In genomic region chrX:73838123-73838522, GRCh38 we compare ENCODE assay signal across 23 cellular contexts. TPM values are rescaled to one million over a fixed set of nuclear protein-coding genes. Genes with fewer than 3 reads are reported as not detected.
DNase-seq lines count a peak whose midpoint lies in the region; ATAC-seq, FAIRE-seq and TF ChIP-seq lines count a peak whose summit lies in the region.
"Had no signal": no experiment of that assay in that cellular context is flagged by ENCODE, and none has a peak within 500 bp of the region (broad histone marks: within the 10 kb centered on the region; RNA-seq: fewer than 3 reads in every experiment).

No MANE protein-coding gene starts in this region.

- H3K27me3 ChIP-seq in psoas muscle (ENCODE audit: insufficient read depth in 3 of 3, low read length in 2 of 3): no peaks in the 10 kb centered on the region
- H3K27me3 ChIP-seq: BLaER1 treated with 17β-estradiol and CSF1 and Interleukin-3, amounts not matched to agents 10 nM and 100 nM had no signal

- TF ChIP-seq CTCF in psoas muscle (IDR thresholded peaks at IDR 0.05): no peak

- H3K4me1 ChIP-seq in psoas muscle: peaks cover 36% of the 10 kb centered on the region
- H3K4me1 ChIP-seq: Caco-2 had no signal

- DNase-seq in HEK293T (ENCODE audit: extremely low spot score): no peak
- DNase-seq in psoas muscle: no peak
- no peak for DNase-seq in NCI-H2171 (lab: John Stamatoyannopoulos, UW)
- no peak for DNase-seq in stimulated activated naive CD8-positive, alpha-beta T cell treated with anti-CD3 and anti-CD28 coated beads, Interleukin-15, Interleukin-2, amounts not matched to agents 100 U/mL and 50 U/mL, for 24 hours
- DNase-seq in germinal center (ENCODE audit: low spot score): no peak
- no peak for DNase-seq in ureter (ENCODE audit: low spot score)
- DNase-seq: 8988T; AML-193; Caco-2; Calu3; CD4-positive, alpha-beta T cell; CD8-positive, alpha-beta T cell; DMS79 treated with DMSO at 0.1 percent for 48 hours; GF-D8 had no signal

- POLR2A ChIA-PET in HEK293T (lab: Yijun Ruan, JAX): interaction anchor here (1.2 to 2.1 kb wide), 2 partner anchors 9 to 12 kb away, joined by 6 to 14 read pairs; no protein-coding TSS in a partner anchor

- no peaks in the 10 kb centered on the region for H3K9me3 ChIP-seq in psoas muscle
- H3K9me3 ChIP-seq: BLaER1 treated with 17β-estradiol and CSF1 and Interleukin-3, amounts not matched to agents 10 nM and 100 nM; Caco-2 had no signal

- H3K4me3 ChIP-seq in GM08714 (ENCODE audit: low read length) (peak overlapping the region; percentile 31; the same call in 1 of the 2 replicates), psoas muscle (peak overlapping the region; percentile 40)
- H3K4me3 ChIP-seq: BLaER1 treated with 17β-estradiol and CSF1 and Interleukin-3, amounts not matched to agents 10 nM and 100 nM; GM12878 had no signal

- peak; percentile 71 to 90 (median 82) for ATAC-seq in psoas muscle
- ATAC-seq in stimulated activated naive CD8-positive, alpha-beta T cell treated with anti-CD3 and anti-CD28 coated beads, Interleukin-15, Interleukin-2, amounts not matched to agents 100 U/mL and 50 U/mL, for 24 hours: no peak
- ATAC-seq: CD8-positive, alpha-beta T cell; GM12878 had no signal

- no peaks in the 10 kb centered on the region for H3K36me3 ChIP-seq in psoas muscle (ENCODE audit: insufficient read depth in 1 of 2, low read depth in 1 of 2)

- FAIRE-seq in colon (lab: Jason Lieb, UNC): peak; percentile 60
- FAIRE-seq: G401.6, GM12878, GM12892, GM18507 had no signal

- intact Hi-C loops in psoas muscle (cut with DNase I): no loop called here

- WGBS in psoas muscle, 3 donors: 51 to 80% (median 70%) methylated on average over 3 of the region's 3 CpGs

- no peak overlapping the region for H3K27ac ChIP-seq in psoas muscle
- H3K27ac ChIP-seq: BLaER1 treated with 17β-estradiol and CSF1 and Interleukin-3, amounts not matched to agents 10 nM and 100 nM; C4-2B had no signal

- CTCF ChIA-PET in HEK293T (lab: Yijun Ruan, JAX): no interaction called here

TF ChIP-seq in HEK293T, 16 proteins besides CTCF, POLR2A, EP300 and RAD21:
- TF ChIP-seq ARNT (IDR thresholded peaks at IDR 0.05) (no peak), PKNOX1 (IDR thresholded peaks at IDR 0.05) (peak; percentile 28; the same call in 1 of the 2 replicates), BHLHE40 (IDR thresholded peaks at IDR 0.05; ENCODE audit: borderline replicate concordance) (no peak), FOXM1 (IDR thresholded peaks at IDR 0.05; ENCODE audit: borderline replicate concordance) (no peak), CTBP1 (IDR thresholded peaks at IDR 0.05; ENCODE audit: borderline replicate concordance) (no peak)
TF ChIP-seq in HEK293T: peak in this region for 1.

RNA-seq across cellular contexts. Expression of gene XIST, which starts 14.4 kb away (rescaled TPM):
- total RNA-seq in psoas muscle (10 to 100 TPM; 57.7 to 79.2 (median 70.0) TPM), ureter (642 TPM)
- 10 to 100 TPM in 1 of 3 donors, under 1 TPM in 2; 0.04 to 21.3 (median 0.07) TPM for polyA plus RNA-seq in psoas muscle
- total RNA-seq: B cell; CD4-positive, alpha-beta T cell; CD8-positive, alpha-beta T cell had no signal
